30 cellular contexts compared by ENCODE assay signal in the genomic region with DNA sequence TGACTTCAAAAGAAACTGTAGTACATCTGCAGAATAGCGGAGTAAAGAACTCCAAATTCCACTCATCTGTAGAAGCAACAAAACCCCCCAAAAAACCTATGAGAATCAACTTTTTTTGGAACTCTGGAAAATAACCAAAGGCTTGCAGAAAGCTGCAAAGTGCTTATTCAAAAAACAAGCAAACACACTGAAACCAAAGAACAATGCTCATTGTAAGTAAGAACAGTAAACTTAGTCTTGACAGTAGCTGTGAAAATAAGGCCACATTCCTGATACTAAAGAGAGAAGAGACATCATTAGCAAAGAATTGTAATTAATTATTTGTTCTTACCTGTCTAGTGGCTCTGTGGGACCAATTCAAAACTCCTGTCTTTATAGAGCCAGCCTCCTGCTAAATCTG.
"Had no signal": no experiment of that assay in that cellular context is flagged by ENCODE, and none has a peak within 500 bp of the region (broad histone marks: within the 10 kb centered on the region; RNA-seq: fewer than 3 reads in every experiment).

No MANE protein-coding gene starts in this region.

- H3K79me2 ChIP-seq: parathyroid adenoma had no signal

- H3K36me3 ChIP-seq: heart left ventricle, left lung, neural progenitor cell, neutrophil, right atrium auricular region, right lobe of liver, suprapubic skin, tibial nerve, uterus had no signal

- H3K9me3 ChIP-seq: left lung, neutrophil, right atrium auricular region, right lobe of liver, suprapubic skin, tibial nerve, uterus had no signal

- H3K4me3 ChIP-seq: heart left ventricle, left lung, lung, neural progenitor cell, right atrium auricular region, right lobe of liver, smooth muscle cell, suprapubic skin, tibial nerve, uterus had no signal

- H3K4me2 ChIP-seq: neural progenitor cell, smooth muscle cell had no signal

- H3K27ac Mint-ChIP-seq: immature natural killer cell; memory B cell; naive B cell; natural killer cell; nephron progenitor cell; neural progenitor cell; progenitor cell of endocrine pancreas; stimulated activated memory B cell treated with anti-CD40 and anti-IgM and Interleukin-4, amounts not matched to agents 10 μg/mL and 1 μg/mL and 100 μg/mL, for 72 hours; stimulated activated naive CD8-positive, alpha-beta T cell treated with anti-CD3 and anti-CD28 coated beads, Interleukin-15, amount 100 ng/mL, for 72 hours; type B pancreatic cell had no signal

- H3K9me3 Mint-ChIP-seq: immature natural killer cell; natural killer cell; nephron progenitor cell; neural progenitor cell; stimulated activated naive CD8-positive, alpha-beta T cell treated with anti-CD3 and anti-CD28 coated beads, Interleukin-15, amount 100 ng/mL, for 72 hours; type B pancreatic cell had no signal

- H3K36me3 Mint-ChIP-seq: immature natural killer cell; memory B cell; naive B cell; natural killer cell; neural progenitor cell; stimulated activated memory B cell treated with anti-CD40 and anti-IgM and Interleukin-4, amounts not matched to agents 10 μg/mL and 1 μg/mL and 100 μg/mL, for 72 hours; type B pancreatic cell had no signal

- H3K4me1 ChIP-seq: heart left ventricle, left lung, neural progenitor cell, parathyroid adenoma, right atrium auricular region, suprapubic skin, tibial nerve, uterus had no signal

- DNase-seq: heart left ventricle; hypothalamus; immature natural killer cell; kidney; left colon; left lung; naive B cell; natural killer cell; nephron progenitor cell; occipital lobe; right lobe of liver; stimulated activated CD4-positive, alpha-beta T cell treated with anti-CD3 and anti-CD28 coated beads, Interleukin-1b, Interleukin-23, amount 100 ng/mL, for 48 hours; stimulated activated CD4-positive, alpha-beta T cell treated with anti-CD3 and anti-CD28 coated beads, Interleukin-2, amount 100 ng/mL, for 48 hours; stimulated activated CD4-positive, alpha-beta T cell treated with anti-CD3 and anti-CD28 coated beads, Interleukin-4, amount 100 ng/mL, for 4 hours; stimulated activated CD8-positive, alpha-beta memory T cell treated with anti-CD3 and anti-CD28 coated beads, Interleukin-4, amount 100 ng/mL, for 48 hours; stimulated activated naive CD4-positive, alpha-beta T cell treated with Interleukin-2 at 50 U/mL for 16 hours; stimulated activated naive CD8-positive, alpha-beta T cell treated with anti-CD3 and anti-CD28 coated beads, Interleukin-15, amount 100 ng/mL, for 72 hours; uterus had no signal

- H3K9ac ChIP-seq: neural progenitor cell, parathyroid adenoma had no signal

- H3K27me3 ChIP-seq: left lung, neural progenitor cell, neutrophil, right atrium auricular region, right lobe of liver, suprapubic skin, tibial nerve, uterus had no signal

- ATAC-seq: heart left ventricle; left colon; left lung; natural killer cell; right lobe of liver; stimulated activated memory B cell treated with anti-CD40 and anti-IgM and Interleukin-4, amounts not matched to agents 10 μg/mL and 1 μg/mL and 100 μg/mL, for 72 hours; stimulated activated naive CD8-positive, alpha-beta T cell treated with anti-CD3 and anti-CD28 coated beads, Interleukin-15, amount 100 ng/mL, for 72 hours had no signal

- H3K27me3 Mint-ChIP-seq: memory B cell; stimulated activated memory B cell treated with anti-CD40 and anti-IgM and Interleukin-4, amounts not matched to agents 10 μg/mL and 1 μg/mL and 100 μg/mL, for 72 hours; type B pancreatic cell had no signal

- H3K4me1 Mint-ChIP-seq: immature natural killer cell; memory B cell; naive B cell; natural killer cell; neural progenitor cell; stimulated activated memory B cell treated with anti-CD40 and anti-IgM and Interleukin-4, amounts not matched to agents 10 μg/mL and 1 μg/mL and 100 μg/mL, for 72 hours; stimulated activated naive CD8-positive, alpha-beta T cell treated with anti-CD3 and anti-CD28 coated beads, Interleukin-15, amount 100 ng/mL, for 72 hours had no signal

- H3K4me3 Mint-ChIP-seq: immature natural killer cell; memory B cell; naive B cell; natural killer cell; nephron progenitor cell; neural progenitor cell; stimulated activated memory B cell treated with anti-CD40 and anti-IgM and Interleukin-4, amounts not matched to agents 10 μg/mL and 1 μg/mL and 100 μg/mL, for 72 hours; stimulated activated naive CD8-positive, alpha-beta T cell treated with anti-CD3 and anti-CD28 coated beads, Interleukin-15, amount 100 ng/mL, for 72 hours; type B pancreatic cell had no signal

- H3K27ac ChIP-seq: heart left ventricle, left lung, neural progenitor cell, neutrophil, parathyroid adenoma, right atrium auricular region, right lobe of liver, suprapubic skin, tibial nerve, uterus had no signal
